ENCODE assay signal across 16 cellular contexts in genomic region chr16:78607022-78607421, GRCh38.
"Had no signal": no experiment of that assay in that cellular context is flagged by ENCODE, and none has a peak within 500 bp of the region (broad histone marks: within the 10 kb centered on the region; RNA-seq: fewer than 3 reads in every experiment).

No MANE protein-coding gene starts in this region.

- H3K27ac ChIP-seq: cardiac muscle cell, prostate gland, right lobe of liver, thoracic aorta had no signal

- ATAC-seq: natural killer cell, right lobe of liver had no signal

- H3K36me3 Mint-ChIP-seq: memory B cell, natural killer cell had no signal

- H3K27ac Mint-ChIP-seq: activated T-helper 1 cell treated with anti-CD3 and anti-CD28 coated beads, Interleukin-12 subunit alpha, Interleukin-12 subunit beta, Interleukin-2, Interleukin-4 antibody, amounts not matched to agents 30 ng/mL and 10 ng/mL and 1 ng/mL, durations not matched to agents 14 hours and 24 hours and 36 hours; memory B cell; natural killer cell had no signal

- H3K36me3 ChIP-seq: cardiac muscle cell, esophagus muscularis mucosa, left ventricle myocardium inferior, prostate gland, right lobe of liver, stomach, thoracic aorta had no signal

- H3K27me3 Mint-ChIP-seq: memory B cell had no signal

- H3K4me3 ChIP-seq: cardiac muscle cell, esophagus muscularis mucosa, left ventricle myocardium inferior, prostate gland, right lobe of liver, stomach, thoracic aorta had no signal

- H3K27me3 ChIP-seq: cardiac muscle cell, esophagus muscularis mucosa, right lobe of liver, stomach had no signal

- H3K9me3 ChIP-seq: esophagus muscularis mucosa, left ventricle myocardium inferior, prostate gland, right lobe of liver, stomach, thoracic aorta had no signal

- H3K4me1 ChIP-seq: prostate gland, right lobe of liver had no signal

- DNase-seq: activated CD4-positive, alpha-beta T cell treated with anti-CD3 and anti-CD28 coated beads, Interleukin-2, amount 50 U/mL, for 1 hour; activated CD8-positive, alpha-beta memory T cell treated with anti-CD3 and anti-CD28 coated beads for 24 hours; hippocampal formation; left ventricle myocardium inferior; natural killer cell; right lobe of liver; stimulated activated CD4-positive, alpha-beta T cell treated with anti-CD3 and anti-CD28 coated beads, Interleukin-1b, Interleukin-23, amount 100 ng/mL, for 48 hours; stomach had no signal

- H3K9me3 Mint-ChIP-seq: activated T-helper 1 cell treated with anti-CD3 and anti-CD28 coated beads, Interleukin-12 subunit alpha, Interleukin-12 subunit beta, Interleukin-2, Interleukin-4 antibody, amounts not matched to agents 30 ng/mL and 10 ng/mL and 1 ng/mL, durations not matched to agents 14 hours and 24 hours and 36 hours; natural killer cell had no signal

- H3K4me1 Mint-ChIP-seq: memory B cell had no signal

- H3K4me3 Mint-ChIP-seq: activated T-helper 1 cell treated with anti-CD3 and anti-CD28 coated beads, Interleukin-12 subunit alpha, Interleukin-12 subunit beta, Interleukin-2, Interleukin-4 antibody, amounts not matched to agents 30 ng/mL and 10 ng/mL and 1 ng/mL, durations not matched to agents 14 hours and 24 hours and 36 hours; memory B cell; natural killer cell had no signal

- FAIRE-seq: astrocyte, urothelium cell line had no signal
